ENCODE assay signal across 18 cellular contexts in genomic region chr4:140769209-140769608, GRCh38. TPM values are rescaled to one million over a fixed set of nuclear protein-coding genes. Genes with fewer than 3 reads are reported as not detected.
DNase-seq lines count a peak whose midpoint lies in the region; ATAC-seq, FAIRE-seq and TF ChIP-seq lines count a peak whose summit lies in the region.
"Had no signal": no experiment of that assay in that cellular context is flagged by ENCODE, and none has a peak within 500 bp of the region (broad histone marks: within the 10 kb centered on the region; RNA-seq: fewer than 3 reads in every experiment).

No MANE protein-coding gene starts in this region.

- WGBS in HepG2 (ENCODE audit: low lambda C conversion rate), result 3% methylated on average over 3 of the region's 3 CpGs
- WGBS in right lobe of liver (ENCODE audit: insufficient coverage, low coverage, low lambda C conversion rate, missing lambda C conversion rate), result 59% methylated on average over 3 of the region's 3 CpGs

- H4K20me1 ChIP-seq in HepG2 (ENCODE audit: insufficient read depth, low read length), result no peaks in the 10 kb centered on the region

- FAIRE-seq in HepG2 (lab: Jason Lieb, UNC), result no peak
- FAIRE-seq: K562, RCC 7860 had no signal

- intact Hi-C loops in HepG2 (cut with micrococcal nuclease; ENCODE audit: unreplicated experiment) (no loop called here), right lobe of liver (cut with DNase I) (no loop called here)

- H3K9me3 ChIP-seq in HepG2 (ENCODE audit: low read length) (no peaks in the 10 kb centered on the region), right lobe of liver (no peaks in the 10 kb centered on the region)

- no peaks in the 10 kb centered on the region for H3K79me2 ChIP-seq in HepG2 (ENCODE audit: insufficient read depth, low read length)

- no peak for TF ChIP-seq CTCF in HepG2 (CRISPR knock-in tag; IDR thresholded peaks at IDR 0.05)
- no peak for TF ChIP-seq CTCF in right lobe of liver (IDR thresholded peaks at IDR 0.05)
- TF ChIP-seq CTCF in choroid plexus epithelial cell (conservative IDR thresholded peaks at IDR 0.05; ENCODE audit: low read depth, low read length), result no peak
- no peak for TF ChIP-seq CTCF in RWPE1 (conservative IDR thresholded peaks at IDR 0.05; ENCODE audit: low read depth)

- H3K27ac ChIP-seq in HepG2 (ENCODE audit: extremely low read length, insufficient read depth, low read length) (no peak overlapping the region), right lobe of liver (no peak overlapping the region), RWPE1 (no peak overlapping the region)

- no peak for TF ChIP-seq POLR2A in HepG2 (IDR thresholded peaks at IDR 0.05; ENCODE audit: insufficient read depth in 1 of 2, low read depth in 2 of 2, low read length in 2 of 2)
- TF ChIP-seq POLR2A in right lobe of liver (IDR thresholded peaks at IDR 0.05), result no peak

- H3K4me2 ChIP-seq in HepG2 (ENCODE audit: low read depth, low read length), result no peak overlapping the region

- no peaks in the 10 kb centered on the region for H3K27me3 ChIP-seq in HepG2 (ENCODE audit: control insufficient read depth in 1 of 2, insufficient read depth in 2 of 2, low read length in 2 of 2)
- H3K27me3 ChIP-seq in right lobe of liver, result no peaks in the 10 kb centered on the region

- ATAC-seq in HepG2 (peak; percentile 63; the same call in 1 of the 3 replicates), right lobe of liver (no peak), HG03108 (IDR thresholded peaks at IDR 0.05; ENCODE audit: unreplicated experiment) (peak; percentile 64), GM18511 (IDR thresholded peaks at IDR 0.05; ENCODE audit: unreplicated experiment) (no peak), HG03025 (IDR thresholded peaks at IDR 0.05; ENCODE audit: low FRiP score, unreplicated experiment) (no peak)
- ATAC-seq: K562 had no signal

- H3K4me3 ChIP-seq in HepG2 (replicated peaks in 1 of 3; ENCODE audit: insufficient read depth in 1 of 3, low read depth in 2 of 3, low read length in 3 of 3) (no peak overlapping the region), right lobe of liver (no peak overlapping the region), choroid plexus epithelial cell (ENCODE audit: low read depth, low read length) (no peak overlapping the region)
- H3K4me3 ChIP-seq: K562 had no signal

- CTCF ChIA-PET in HepG2 (lab: Yijun Ruan, JAX; ENCODE audit: low intra/inter-chr PET ratio, low total read pairs) (no interaction called here), RWPE1 (lab: Yijun Ruan, JAX) (no interaction called here)

- no peak for TF ChIP-seq RAD21 in HepG2 (CRISPR knock-in tag; IDR thresholded peaks at IDR 0.05)

- no peak for DNase-seq in HepG2 (ENCODE audit: low spot score)
- no peak for DNase-seq in right lobe of liver
- DNase-seq in choroid plexus epithelial cell (ENCODE audit: low read depth), result peak; percentile 13
- DNase-seq in activated naive CD4-positive, alpha-beta T cell (lab: John Stamatoyannopoulos, UW), result no peak
- DNase-seq in RWPE1 (ENCODE audit: low spot score), result no peak
- DNase-seq: 8988T; COR-L47; DMS153; GDM1; NCI-H1105; NCI-H2081; NK-92 treated with Interleukin-12 subunit alpha and Interleukin-12 subunit beta, amount 100 ng/mL, for 24 hours; Right ventricle myocardium superior had no signal

- H3K4me1 ChIP-seq in HepG2 (ENCODE audit: insufficient read depth, low read length) (peaks cover 5% of the 10 kb centered on the region), right lobe of liver (no peaks in the 10 kb centered on the region)

- POLR2A ChIA-PET in HepG2 (lab: Yijun Ruan, JAX) (no interaction called here), RWPE1 (lab: Yijun Ruan, JAX; ENCODE audit: low non-redundant PET) (no interaction called here)

- H3K9ac ChIP-seq in HepG2 (ENCODE audit: insufficient read depth, low read depth, low read length), result no peak overlapping the region

- H3K36me3 ChIP-seq in HepG2 (replicated peaks in 1 of 2; ENCODE audit: control insufficient read depth in 1 of 2, insufficient read depth in 2 of 2, low read length in 2 of 2) (no peaks in the 10 kb centered on the region), right lobe of liver (no peaks in the 10 kb centered on the region)

- BruUV-seq in HepG2 (replicated peaks; lab: Mats Ljungman, UMichigan), result no TSS peak

- TF ChIP-seq EP300 in HepG2 (IDR thresholded peaks at IDR 0.05; ENCODE audit: low read depth in 2 of 2, low read length in 2 of 2) (no peak), HepG2 (CRISPR knock-in tag; IDR thresholded peaks at IDR 0.05; ENCODE audit: borderline replicate concordance) (no peak)

- in situ Hi-C loops in HepG2 (cut with HindIII; ENCODE audit: extremely low pct_ligation_motif_present, low pct_unique_long_range_greater_than_20kb), result no loop called here

- H2AFZ ChIP-seq in HepG2 (ENCODE audit: low read length), result no peak overlapping the region

TF ChIP-seq in HepG2, 621 proteins besides CTCF, POLR2A, EP300 and RAD21:
- TF ChIP-seq GLI4 (CRISPR knock-in tag; IDR thresholded peaks at IDR 0.05; ENCODE audit: borderline replicate concordance) (no peak), YY1 (IDR thresholded peaks at IDR 0.05; ENCODE audit: insufficient read depth, insufficient replicate concordance, low read depth, low read length) (no peak)

RNA-seq across cellular contexts. Expression of gene TBC1D9, which starts 13.0 kb away (rescaled TPM):
- 12.2 TPM in 2 replicates for total RNA-seq in HepG2 (2016; rRNA removed; fragmentation: Illumina TruSeq; extraction: Trizol)
- total RNA-seq in HepG2 (2016; cell fraction: cytosol; rRNA removed; fragmentation: Illumina TruSeq; extraction: Trizol; ENCODE audit: low read depth), result 1.5 and 2.6 TPM in 2 replicates
- 10.4 and 11.6 TPM in 2 replicates for total RNA-seq in HepG2 (2016; cell fraction: insoluble cytoplasmic fraction; rRNA removed; fragmentation: Illumina TruSeq; extraction: Trizol)
- 4.6 and 4.8 TPM in 2 replicates for total RNA-seq in HepG2 (2016; cell fraction: membrane; rRNA removed; fragmentation: Illumina TruSeq; extraction: Trizol)
- 17.1 and 20.0 TPM in 2 replicates for total RNA-seq in HepG2 (2016; cell fraction: nucleus; rRNA removed; fragmentation: Illumina TruSeq; extraction: Trizol)
- 9.6 and 11.9 TPM in 2 replicates for polyA plus RNA-seq in HepG2 (2011; rRNA removed)
- 7.0 and 8.0 TPM in 2 replicates for polyA plus RNA-seq in HepG2 (2011; cell fraction: cytosol; rRNA removed)
- 11.8 and 12.8 TPM in 2 replicates for polyA plus RNA-seq in HepG2 (2011; cell fraction: nucleus; rRNA removed)
- 7.3 and 8.1 TPM in 2 replicates for polyA plus RNA-seq in HepG2 (2012)
- 0.26 and 0.42 TPM in 2 replicates for polyA plus RNA-seq in HepG2 (2016; cell fraction: cytosol; fragmentation: Illumina TruSeq; extraction: Trizol; ENCODE audit: low read depth)
- polyA plus RNA-seq in HepG2 (2016; cell fraction: insoluble cytoplasmic fraction; fragmentation: Illumina TruSeq; extraction: Trizol; ENCODE audit: low read depth), result 7.8 and 8.5 TPM in 2 replicates
- 1.4 and 1.7 TPM in 2 replicates for polyA plus RNA-seq in HepG2 (2016; cell fraction: membrane; fragmentation: Illumina TruSeq; extraction: Trizol; ENCODE audit: low read depth)
- polyA plus RNA-seq in HepG2 (2016; cell fraction: nucleus; fragmentation: Illumina TruSeq; extraction: Trizol; ENCODE audit: insufficient read depth, low read depth), result 11.3 and 12.2 TPM in 2 replicates
- 11.6 and 31.0 TPM in 2 replicates for polyA minus RNA-seq in HepG2 (2011; rRNA and poly(A)+ RNA removed; ENCODE audit: low replicate concordance)
- 13.0 and 13.1 TPM in 2 replicates for polyA minus RNA-seq in HepG2 (2011; cell fraction: cytosol; rRNA and poly(A)+ RNA removed)
- polyA minus RNA-seq in HepG2 (2011; cell fraction: nucleus; rRNA and poly(A)+ RNA removed), result 57.6 and 63.4 TPM in 2 replicates
- total RNA-seq in right lobe of liver, result 10 to 100 TPM in 3 of 6 experiments, 1 to 10 TPM in 3; 6.6 to 17.9 (median 9.4) TPM
- polyA plus RNA-seq: K562 had no signal

Comparison
In these comparisons a context has a peak if more than half of its experiments do, and no peak if none do; other contexts are left out.
1. ATAC-seq: peak in HepG2 (single experiment) and HG03108 (single experiment); none in right lobe of liver (0 of 4), GM18511 (single experiment) and HG03025 (single experiment).